Comparison of ENCODE assay signal across 8 cellular contexts in genomic region chr19:45179063-45179847, GRCh38. TPM values are rescaled to one million over a fixed set of nuclear protein-coding genes. Genes with fewer than 3 reads are reported as not detected.
DNase-seq lines count a peak whose midpoint lies in the region; ATAC-seq and TF ChIP-seq lines count a peak whose summit lies in the region.

No MANE protein-coding gene starts in this region.

- intact Hi-C loops in aorta (cut with DNase I), result loop anchor here in 1 of 2 donors (5.0 kb wide), 2 partner anchors 73 to 87 kb away; partner anchors contain the start of genes MARK4 and PPP1R37

- peaks cover 16 to 55% (median 47%) of the 10 kb centered on the region in 4 donors for H3K4me1 Mint-ChIP-seq in naive thymus-derived CD8-positive, alpha-beta T cell

- peak overlapping the region; percentile 84 for H3K4me3 ChIP-seq in AG09309 (ENCODE audit: control insufficient read depth, low read depth, low read length)
- peak overlapping the region; percentile 95 for H3K4me3 ChIP-seq in HFF-Myc (replicated peaks; ENCODE audit: low read depth, low read length)
- peak overlapping the region; percentile 97 for H3K4me3 ChIP-seq in epithelial cell of esophagus (ENCODE audit: low read length)
- H3K4me3 ChIP-seq in aorta (ENCODE audit: low read length in 2 of 2), result peak overlapping the region; percentile 38 to 79

- H3K9me3 Mint-ChIP-seq in naive thymus-derived CD8-positive, alpha-beta T cell, result no peaks in the 10 kb centered on the region

- H3K27me3 Mint-ChIP-seq in naive thymus-derived CD8-positive, alpha-beta T cell, result no peaks in the 10 kb centered on the region

- ATAC-seq in naive thymus-derived CD8-positive, alpha-beta T cell, result no peak
- no peak for ATAC-seq in aorta (ENCODE audit: low FRiP score)

- H3K27me3 ChIP-seq in aorta (ENCODE audit: control insufficient read depth in 1 of 2, insufficient read depth in 2 of 2, low read length in 1 of 2), result no peaks in the 10 kb centered on the region

- no peak for TF ChIP-seq CTCF in AG09309 (IDR thresholded peaks at IDR 0.05; ENCODE audit: control insufficient read depth, insufficient read depth, low read depth, low read length, missing control alignments)
- no peak for TF ChIP-seq CTCF in HFF-Myc (IDR thresholded peaks at IDR 0.05; ENCODE audit: low read depth, low read length, missing control alignments)
- no peak for TF ChIP-seq CTCF in epithelial cell of esophagus (IDR thresholded peaks at IDR 0.05; ENCODE audit: insufficient read depth, low read depth, low read length, missing control alignments)

- DNase-seq in AG09309 (ENCODE audit: low read depth), result no peak
- DNase-seq in HFF-Myc (ENCODE audit: extremely low read depth, low read depth), result no peak
- peak; percentile 18 for DNase-seq in activated CD4-positive, alpha-beta T cell treated with anti-CD3 and anti-CD28 coated beads, Interleukin-2, amount 50 U/mL, for 1 hour
- DNase-seq in epithelial cell of esophagus (ENCODE audit: low read depth), result peak; percentile 45
- DNase-seq in naive thymus-derived CD8-positive, alpha-beta T cell, result peak in 5 of 10 donors; percentile 16 to 45 (median 27)
- peak; percentile 65 to 87 for DNase-seq in aorta
- no peak for DNase-seq in ecto neural progenitor cell (ENCODE audit: low spot score)
- DNase-seq in NCI-H1930 (lab: John Stamatoyannopoulos, UW), result no peak

- peaks cover 0 to 18% (median 2%) of the 10 kb centered on the region in 3 donors for H3K36me3 Mint-ChIP-seq in naive thymus-derived CD8-positive, alpha-beta T cell

- 1% methylated on average over 72 to 92 of the region's 92 CpGs for WGBS in aorta, 2 donors

- H3K27ac Mint-ChIP-seq in naive thymus-derived CD8-positive, alpha-beta T cell, result peak overlapping the region; percentile 93 to 99 (median 96)

- no peaks in the 10 kb centered on the region for H3K9me3 ChIP-seq in aorta (ENCODE audit: control insufficient read depth, low read length)

- H3K27ac ChIP-seq in aorta (ENCODE audit: low read depth in 1 of 2, low read length in 2 of 2), result peak overlapping the region; percentile 20 to 89

- POLR2A ChIA-PET in naive thymus-derived CD8-positive, alpha-beta T cell (lab: Charles Lee), result interaction anchor here (0.6 to 2.7 kb wide), 14 partner anchors 8 to 224 kb away, joined by 3 to 25 read pairs (median 8); partner anchors contain the start of genes CLASRP, CLPTM1, GEMIN7 and PPP1R37

- H3K4me3 Mint-ChIP-seq in naive thymus-derived CD8-positive, alpha-beta T cell, result peak overlapping the region; percentile 88 to 100 (median 94)

- no peaks in the 10 kb centered on the region for H3K36me3 ChIP-seq in aorta (ENCODE audit: control insufficient read depth in 1 of 2, insufficient read depth in 2 of 2, low read length in 1 of 2)

- H3K4me1 ChIP-seq in aorta (ENCODE audit: control insufficient read depth in 1 of 2, insufficient read depth in 2 of 2, low read length in 2 of 2), result peaks cover 0 to 2% of the 10 kb centered on the region in 2 donors

RNA-seq across cellular contexts. Expression of gene BLOC1S3, which starts 0.7 kb away (rescaled TPM):
- 10 to 100 TPM; 21.2 to 22.5 TPM for total RNA-seq in naive thymus-derived CD8-positive, alpha-beta T cell
- polyA plus RNA-seq in naive thymus-derived CD8-positive, alpha-beta T cell, result 10 to 100 TPM in 1 of 3 donors, 1 to 10 TPM in 2; 8.4 to 14.4 (median 9.7) TPM
- total RNA-seq in aorta, result 10 to 100 TPM in 1 of 2 donors, 1 to 10 TPM in 1; 7.5 to 12.2 TPM
- polyA plus RNA-seq in aorta, result 1 to 10 TPM; 2.9 to 5.3 TPM

RNA-seq across cellular contexts. Expression of gene TRAPPC6A, which starts 1.2 kb away (rescaled TPM):
- total RNA-seq in naive thymus-derived CD8-positive, alpha-beta T cell, result 10 to 100 TPM; 48.5 to 51.0 TPM
- polyA plus RNA-seq in naive thymus-derived CD8-positive, alpha-beta T cell, result 100 to 1,000 TPM; 149 to 193 (median 183) TPM
- 10 to 100 TPM in 1 of 2 donors, 1 to 10 TPM in 1; 9.5 to 13.6 TPM for total RNA-seq in aorta
- 10 to 100 TPM; 16.5 to 17.0 TPM for polyA plus RNA-seq in aorta

RNA-seq across cellular contexts. Expression of gene NKPD1, which starts 18.5 kb away (rescaled TPM):
- 1 to 10 TPM in 1 of 2 experiments, under 1 TPM in 1; 0.85 to 1.0 TPM for total RNA-seq in naive thymus-derived CD8-positive, alpha-beta T cell
- under 1 TPM; 0.17 to 0.47 (median 0.43) TPM for polyA plus RNA-seq in naive thymus-derived CD8-positive, alpha-beta T cell
- not detected for total RNA-seq in aorta
- under 1 TPM in 1 of 2 donors, not detected in 1; 0.05 TPM for polyA plus RNA-seq in aorta

Comparison
In these comparisons a context has a peak if more than half of its experiments do, and no peak if none do; other contexts are left out.
1. DNase-seq: peak in activated CD4-positive, alpha-beta T cell treated with anti-CD3 and anti-CD28 coated beads, Interleukin-2, amount 50 U/mL, for 1 hour (single experiment), epithelial cell of esophagus (single experiment) and aorta (2 of 2); none in AG09309 (single experiment), HFF-Myc (single experiment), ecto neural progenitor cell (single experiment) and NCI-H1930 (0 of 2).
2. Peak in every context shown above with its lines, with median percentiles within 50 percentile points of each other: H3K4me3 ChIP-seq.